ENCODE assay signal across 10 cellular contexts in the genomic region with DNA sequence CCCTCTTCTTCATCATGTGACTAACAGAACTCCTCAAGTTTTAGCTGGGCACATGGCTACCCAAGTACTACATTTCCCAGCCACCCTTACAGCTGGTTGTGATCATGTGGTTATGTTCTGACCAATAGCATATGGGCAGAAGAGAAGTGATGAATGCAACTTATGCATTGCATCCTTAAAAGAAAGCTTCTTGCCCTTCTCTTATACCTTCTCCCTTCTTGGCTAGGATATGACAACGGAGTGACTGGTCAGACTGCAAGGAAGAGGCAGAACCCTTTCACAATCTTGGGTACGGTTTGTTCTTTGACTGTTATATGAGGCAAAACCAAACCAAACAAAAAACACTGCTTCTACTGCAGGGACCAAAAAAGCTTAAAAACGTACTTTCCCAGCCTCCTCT.
DNase-seq lines count a peak whose midpoint lies in the region; ATAC-seq and TF ChIP-seq lines count a peak whose summit lies in the region.
"Had no signal": no experiment of that assay in that cellular context is flagged by ENCODE, and none has a peak within 500 bp of the region (broad histone marks: within the 10 kb centered on the region; RNA-seq: fewer than 3 reads in every experiment).

No MANE protein-coding gene starts in this region.

- peaks cover 6% of the 10 kb centered on the region for H3K27me3 Mint-ChIP-seq in activated CD4-positive, alpha-beta memory T cell treated with anti-CD3 and anti-CD28 coated beads for 36 hours

- no peaks in the 10 kb centered on the region for H3K36me3 Mint-ChIP-seq in activated CD4-positive, alpha-beta memory T cell treated with anti-CD3 and anti-CD28 coated beads for 36 hours

- H3K9me3 Mint-ChIP-seq in activated CD4-positive, alpha-beta memory T cell treated with anti-CD3 and anti-CD28 coated beads for 36 hours: no peaks in the 10 kb centered on the region

- ATAC-seq in GM21529 (IDR thresholded peaks at IDR 0.05; ENCODE audit: unreplicated experiment): peak; percentile 1
- peak; percentile 65 for ATAC-seq in sciatic nerve
- ATAC-seq: HepG2 had no signal

- TF ChIP-seq CTCF in KMS-11 (conservative IDR thresholded peaks at IDR 0.05; ENCODE audit: low read depth, low read length): no peak
- no peak for TF ChIP-seq CTCF in choroid plexus epithelial cell (conservative IDR thresholded peaks at IDR 0.05; ENCODE audit: low read depth, low read length)
- TF ChIP-seq CTCF in GM20000 (IDR thresholded peaks at IDR 0.05; ENCODE audit: extremely low read depth, missing control alignments): no peak

- no peak overlapping the region for H3K4me3 Mint-ChIP-seq in activated CD4-positive, alpha-beta memory T cell treated with anti-CD3 and anti-CD28 coated beads for 36 hours

- H3K27me3 ChIP-seq in KMS-11 (ENCODE audit: insufficient read depth, low read depth): no peaks in the 10 kb centered on the region

- intact Hi-C loops in sciatic nerve (cut with DNase I): loop anchor here (10.0 kb wide), 1 partner anchor 656 kb away; no protein-coding TSS in a partner anchor
- intact Hi-C loops in activated CD4-positive, alpha-beta memory T cell treated with anti-CD3 and anti-CD28 coated beads for 36 hours (cut with micrococcal nuclease): loop anchor here (10.0 kb wide), 1 partner anchor 436 kb away; no protein-coding TSS in a partner anchor

- no peaks in the 10 kb centered on the region for H3K36me3 ChIP-seq in KMS-11 (ENCODE audit: insufficient read depth)

- peak overlapping the region; percentile 73 for H3K27ac ChIP-seq in KMS-11
- H3K27ac ChIP-seq: PC-9 had no signal

- CTCF ChIA-PET in activated CD4-positive, alpha-beta memory T cell treated with anti-CD3 and anti-CD28 coated beads for 36 hours (lab: Charles Lee): interaction anchor here (0.9 to 3.0 kb wide), 4 partner anchors 244 to 901 kb away, joined by 3 to 18 read pairs (median 11); partner anchors contain the start of gene FUT8

- H3K4me2 ChIP-seq in KMS-11: peak overlapping the region; percentile 59
- H3K4me2 ChIP-seq: PC-9 had no signal

- no peak overlapping the region for H3K27ac Mint-ChIP-seq in activated CD4-positive, alpha-beta memory T cell treated with anti-CD3 and anti-CD28 coated beads for 36 hours

- H3K79me2 ChIP-seq in KMS-11 (ENCODE audit: insufficient read depth, low read depth): no peaks in the 10 kb centered on the region

- H3K4me3 ChIP-seq in KMS-11 (IDR thresholded peaks at IDR 0.05; ENCODE audit: insufficient read depth, low read depth, low read length): no peak overlapping the region
- H3K4me3 ChIP-seq in choroid plexus epithelial cell (ENCODE audit: low read depth, low read length): no peak overlapping the region
- H3K4me3 ChIP-seq: PC-9 had no signal

- H4K20me1 ChIP-seq in KMS-11 (ENCODE audit: insufficient read depth): no peaks in the 10 kb centered on the region

- POLR2A ChIA-PET in activated CD4-positive, alpha-beta memory T cell treated with anti-CD3 and anti-CD28 coated beads for 36 hours (lab: Charles Lee): interaction anchor here (1.2 to 1.3 kb wide), 2 partner anchors 12 to 243 kb away, joined by 3 to 4 read pairs; no protein-coding TSS in a partner anchor

- DNase-seq in choroid plexus epithelial cell (ENCODE audit: low read depth) (peak; percentile 81), sciatic nerve (ENCODE audit: low spot score) (no peak), GOT3 (lab: John Stamatoyannopoulos, UW) (no peak), SKM-1 treated with dmso at 0.1 percent for 144 hours (lab: John Stamatoyannopoulos, UW; ENCODE audit: unreplicated experiment) (no peak), GM20000 (ENCODE audit: low spot score) (no peak)
- DNase-seq in activated CD4-positive, alpha-beta memory T cell treated with anti-CD3 and anti-CD28 coated beads for 36 hours: no peak
- DNase-seq: PC-9 had no signal

- H3K4me1 ChIP-seq in KMS-11 (ENCODE audit: low read depth, poor library complexity, severe bottlenecking): peaks cover 47% of the 10 kb centered on the region

- no peak overlapping the region; the same call in 1 of the 2 replicates for H3K9ac ChIP-seq in KMS-11

- H2AFZ ChIP-seq in KMS-11 (ENCODE audit: low read depth): peak overlapping the region; percentile 31; the same call in 1 of the 2 replicates
- H2AFZ ChIP-seq: PC-9 had no signal

- H3K4me1 Mint-ChIP-seq in activated CD4-positive, alpha-beta memory T cell treated with anti-CD3 and anti-CD28 coated beads for 36 hours (ENCODE audit: low read depth): peaks cover 14% of the 10 kb centered on the region
